Comparison of ENCODE assay signal across 1 cellular context in genomic region chr15:52137432-52138357, GRCh38.
TF ChIP-seq lines count a peak whose summit lies in the region.

No MANE protein-coding gene starts in this region.

TF ChIP-seq in HepG2, 621 proteins besides CTCF, POLR2A, EP300 and RAD21 (continued from another document and continues in another):
- TF ChIP-seq ZBTB4 (CRISPR knock-in tag; IDR thresholded peaks at IDR 0.05; ENCODE audit: borderline replicate concordance), result no peak
- no peak for TF ChIP-seq HIVEP1 (CRISPR knock-in tag; IDR thresholded peaks at IDR 0.05)
- no peak for TF ChIP-seq CEBPZ (IDR thresholded peaks at IDR 0.05; ENCODE audit: low read length)
- no peak for TF ChIP-seq ZBTB42 (CRISPR knock-in tag; IDR thresholded peaks at IDR 0.05)
- no peak for TF ChIP-seq HMG20A (CRISPR knock-in tag; IDR thresholded peaks at IDR 0.05; ENCODE audit: borderline replicate concordance)
- no peak for TF ChIP-seq ZFP36L1 (CRISPR knock-in tag; IDR thresholded peaks at IDR 0.05)
- TF ChIP-seq ZNF547 (CRISPR knock-in tag; IDR thresholded peaks at IDR 0.05), result no peak
- no peak for TF ChIP-seq DPF2 (CRISPR knock-in tag; IDR thresholded peaks at IDR 0.05; ENCODE audit: borderline replicate concordance, low read depth)
- TF ChIP-seq ZMYM4 (CRISPR knock-in tag; IDR thresholded peaks at IDR 0.05), result no peak; the same call in none of the 2 replicates
- no peak for TF ChIP-seq AFF4 (CRISPR knock-in tag; IDR thresholded peaks at IDR 0.05)
- no peak for TF ChIP-seq PHF20 (CRISPR knock-in tag; IDR thresholded peaks at IDR 0.05)
- no peak for TF ChIP-seq SCMH1 (CRISPR knock-in tag; IDR thresholded peaks at IDR 0.05; ENCODE audit: borderline replicate concordance)
- no peak for TF ChIP-seq ZNF317 (CRISPR knock-in tag; IDR thresholded peaks at IDR 0.05)
- TF ChIP-seq ZNF563 (CRISPR knock-in tag; IDR thresholded peaks at IDR 0.05), result no peak; the same call in 1 of the 2 replicates
- peak; percentile 88 for TF ChIP-seq SALL2 (CRISPR knock-in tag; IDR thresholded peaks at IDR 0.05)
- no peak for TF ChIP-seq MAFF (IDR thresholded peaks at IDR 0.05; ENCODE audit: low read depth, low read length)
- no peak for TF ChIP-seq U2AF2 (IDR thresholded peaks at IDR 0.05; ENCODE audit: low read depth, low read length)
- peak; percentile 18; the same call in 1 of the 2 replicates for TF ChIP-seq IKZF5 (CRISPR knock-in tag; IDR thresholded peaks at IDR 0.05)
- no peak for TF ChIP-seq ZNF329 (CRISPR knock-in tag; IDR thresholded peaks at IDR 0.05; ENCODE audit: low read depth)
- no peak; the same call in 1 of the 2 replicates for TF ChIP-seq ATF2 (CRISPR knock-in tag; IDR thresholded peaks at IDR 0.05)
- no peak for TF ChIP-seq ZNF564 (CRISPR knock-in tag; IDR thresholded peaks at IDR 0.05)
- no peak for TF ChIP-seq RFX5 (IDR thresholded peaks at IDR 0.05; ENCODE audit: low read depth, low read length)
- no peak for TF ChIP-seq ZC3H4 (CRISPR knock-in tag; IDR thresholded peaks at IDR 0.05; ENCODE audit: borderline replicate concordance)
- no peak for TF ChIP-seq PRMT3 (CRISPR knock-in tag; IDR thresholded peaks at IDR 0.05; ENCODE audit: borderline replicate concordance, low read depth)
- no peak for TF ChIP-seq ZNF766 (CRISPR knock-in tag; IDR thresholded peaks at IDR 0.05; ENCODE audit: borderline replicate concordance)
- peak; percentile 37 for TF ChIP-seq SALL1 (CRISPR knock-in tag; IDR thresholded peaks at IDR 0.05)
- TF ChIP-seq ETV5 (CRISPR knock-in tag; IDR thresholded peaks at IDR 0.05; ENCODE audit: borderline replicate concordance), result peak; percentile 17; the same call in 1 of the 2 replicates
- no peak for TF ChIP-seq CHCHD3 (CRISPR knock-in tag; IDR thresholded peaks at IDR 0.05)
- TF ChIP-seq AKNA (CRISPR knock-in tag; IDR thresholded peaks at IDR 0.05; ENCODE audit: borderline replicate concordance), result no peak
- TF ChIP-seq ZNF543 (CRISPR knock-in tag; IDR thresholded peaks at IDR 0.05), result no peak
- 0 out of 2 replicates have a peak, but pooled peaks have one; percentile 40 for TF ChIP-seq HDAC1 (CRISPR knock-in tag; IDR thresholded peaks at IDR 0.05)
- TF ChIP-seq NR2C2 (CRISPR knock-in tag; IDR thresholded peaks at IDR 0.05; ENCODE audit: borderline replicate concordance), result no peak
- no peak for TF ChIP-seq HCFC1 (IDR thresholded peaks at IDR 0.05; ENCODE audit: low read depth, low read length)
- no peak; the same call in 1 of the 2 replicates for TF ChIP-seq STAG1 (CRISPR knock-in tag; IDR thresholded peaks at IDR 0.05)
- TF ChIP-seq NFE2 (CRISPR knock-in tag; IDR thresholded peaks at IDR 0.05), result no peak
